ENCODE assay signal across 1 cellular context in the genomic region with DNA sequence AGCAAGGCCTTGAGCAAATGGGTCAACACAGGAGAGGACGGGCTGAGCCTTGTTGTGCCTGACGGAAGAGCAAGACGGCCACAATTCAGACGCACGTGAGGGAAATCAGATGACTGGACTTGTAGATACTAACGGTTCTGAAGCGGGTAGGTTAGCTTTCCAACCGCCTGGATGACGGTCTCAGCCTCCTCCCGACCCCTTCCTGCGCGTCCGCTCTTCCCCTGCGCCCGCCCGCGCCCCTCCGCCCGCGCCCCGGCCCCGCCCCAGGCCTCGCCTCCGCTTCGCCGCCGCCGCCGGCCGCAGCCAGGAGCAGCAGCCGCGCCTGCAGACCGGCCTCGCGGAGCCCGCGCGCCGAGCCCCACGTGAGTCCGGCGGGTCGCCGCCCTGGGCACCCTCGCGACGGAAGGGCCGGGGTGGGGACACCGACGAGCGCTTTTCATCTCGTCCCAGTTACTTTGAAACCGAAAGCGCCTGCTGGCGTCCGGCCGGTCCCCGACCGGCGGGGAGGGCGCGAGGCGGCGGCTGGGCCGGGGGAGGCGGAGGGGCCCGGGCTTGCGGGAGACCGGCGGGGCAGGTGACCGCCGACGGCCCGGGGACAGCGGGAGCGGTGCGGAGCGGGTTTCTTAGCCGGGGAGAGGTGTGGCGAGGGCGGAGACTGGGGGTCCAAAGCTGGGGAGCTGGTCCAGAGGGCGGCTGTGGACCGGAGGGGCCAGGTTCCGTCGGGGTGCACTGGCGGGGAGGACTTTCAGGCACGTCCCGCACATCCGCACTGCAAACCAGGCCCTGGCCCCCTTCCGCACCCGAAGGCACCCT.
TF ChIP-seq lines count a peak whose summit lies in the region.

A gene with protein sequence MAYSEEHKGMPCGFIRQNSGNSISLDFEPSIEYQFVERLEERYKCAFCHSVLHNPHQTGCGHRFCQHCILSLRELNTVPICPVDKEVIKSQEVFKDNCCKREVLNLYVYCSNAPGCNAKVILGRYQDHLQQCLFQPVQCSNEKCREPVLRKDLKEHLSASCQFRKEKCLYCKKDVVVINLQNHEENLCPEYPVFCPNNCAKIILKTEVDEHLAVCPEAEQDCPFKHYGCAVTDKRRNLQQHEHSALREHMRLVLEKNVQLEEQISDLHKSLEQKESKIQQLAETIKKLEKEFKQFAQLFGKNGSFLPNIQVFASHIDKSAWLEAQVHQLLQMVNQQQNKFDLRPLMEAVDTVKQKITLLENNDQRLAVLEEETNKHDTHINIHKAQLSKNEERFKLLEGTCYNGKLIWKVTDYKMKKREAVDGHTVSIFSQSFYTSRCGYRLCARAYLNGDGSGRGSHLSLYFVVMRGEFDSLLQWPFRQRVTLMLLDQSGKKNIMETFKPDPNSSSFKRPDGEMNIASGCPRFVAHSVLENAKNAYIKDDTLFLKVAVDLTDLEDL (plus strand): TSS at position 306 of the 813 bp plus-strand sequence. CDS start 26,407 bp downstream, outside the sequence.

TF ChIP-seq in GM12878, 131 proteins besides CTCF, POLR2A, EP300 and RAD21 (continued from another document):
- TF ChIP-seq, protein P1, sequence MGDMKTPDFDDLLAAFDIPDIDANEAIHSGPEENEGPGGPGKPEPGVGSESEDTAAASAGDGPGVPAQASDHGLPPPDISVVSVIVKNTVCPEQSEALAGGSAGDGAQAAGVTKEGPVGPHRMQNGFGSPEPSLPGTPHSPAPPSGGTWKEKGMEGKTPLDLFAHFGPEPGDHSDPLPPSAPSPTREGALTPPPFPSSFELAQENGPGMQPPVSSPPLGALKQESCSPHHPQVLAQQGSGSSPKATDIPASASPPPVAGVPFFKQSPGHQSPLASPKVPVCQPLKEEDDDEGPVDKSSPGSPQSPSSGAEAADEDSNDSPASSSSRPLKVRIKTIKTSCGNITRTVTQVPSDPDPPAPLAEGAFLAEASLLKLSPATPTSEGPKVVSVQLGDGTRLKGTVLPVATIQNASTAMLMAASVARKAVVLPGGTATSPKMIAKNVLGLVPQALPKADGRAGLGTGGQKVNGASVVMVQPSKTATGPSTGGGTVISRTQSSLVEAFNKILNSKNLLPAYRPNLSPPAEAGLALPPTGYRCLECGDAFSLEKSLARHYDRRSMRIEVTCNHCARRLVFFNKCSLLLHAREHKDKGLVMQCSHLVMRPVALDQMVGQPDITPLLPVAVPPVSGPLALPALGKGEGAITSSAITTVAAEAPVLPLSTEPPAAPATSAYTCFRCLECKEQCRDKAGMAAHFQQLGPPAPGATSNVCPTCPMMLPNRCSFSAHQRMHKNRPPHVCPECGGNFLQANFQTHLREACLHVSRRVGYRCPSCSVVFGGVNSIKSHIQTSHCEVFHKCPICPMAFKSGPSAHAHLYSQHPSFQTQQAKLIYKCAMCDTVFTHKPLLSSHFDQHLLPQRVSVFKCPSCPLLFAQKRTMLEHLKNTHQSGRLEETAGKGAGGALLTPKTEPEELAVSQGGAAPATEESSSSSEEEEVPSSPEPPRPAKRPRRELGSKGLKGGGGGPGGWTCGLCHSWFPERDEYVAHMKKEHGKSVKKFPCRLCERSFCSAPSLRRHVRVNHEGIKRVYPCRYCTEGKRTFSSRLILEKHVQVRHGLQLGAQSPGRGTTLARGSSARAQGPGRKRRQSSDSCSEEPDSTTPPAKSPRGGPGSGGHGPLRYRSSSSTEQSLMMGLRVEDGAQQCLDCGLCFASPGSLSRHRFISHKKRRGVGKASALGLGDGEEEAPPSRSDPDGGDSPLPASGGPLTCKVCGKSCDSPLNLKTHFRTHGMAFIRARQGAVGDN (IDR thresholded peaks at IDR 0.05) = 0 out of 2 replicates have a peak, but pooled peaks have one; percentile 33
- TF ChIP-seq RB1 (IDR thresholded peaks at IDR 0.05; ENCODE audit: borderline replicate concordance) (no peak), CREB1 (IDR thresholded peaks at IDR 0.05; ENCODE audit: low read depth) (no peak), ZNF217 (IDR thresholded peaks at IDR 0.05) (0 out of 2 replicates have a peak, but pooled peaks have one; percentile 34), EZH2 (IDR thresholded peaks at IDR 0.05; ENCODE audit: borderline replicate concordance, control insufficient read depth, low read depth, low read length) (no peak), BCLAF1 (IDR thresholded peaks at IDR 0.05) (no peak), RFX5 (IDR thresholded peaks at IDR 0.05; ENCODE audit: low read depth, low read length) (no peak), HCFC1 (IDR thresholded peaks at IDR 0.05; ENCODE audit: low read length) (0 out of 2 replicates have a peak, but pooled peaks have one; percentile 7), IKZF1 (conservative IDR thresholded peaks at IDR 0.05) (peak; percentile 69), FOXK2 (IDR thresholded peaks at IDR 0.05) (no peak), USF1 (IDR thresholded peaks at IDR 0.05; ENCODE audit: borderline replicate concordance, extremely low read length, insufficient read depth, low read depth, low read length) (peak; percentile 44), PAX5 (IDR thresholded peaks at IDR 0.05; ENCODE audit: borderline replicate concordance, low read depth, low read length) (no peak), ZBED1 (IDR thresholded peaks at IDR 0.05; ENCODE audit: borderline replicate concordance) (no peak), RUNX3 (IDR thresholded peaks at IDR 0.05; ENCODE audit: low read length) (no peak), HDGF (IDR thresholded peaks at IDR 0.05) (no peak), MXI1 (IDR thresholded peaks at IDR 0.05; ENCODE audit: low read depth, low read length) (peak; percentile 11; the same call in 1 of the 2 replicates), YY1 (IDR thresholded peaks at IDR 0.05; ENCODE audit: low read depth, low read length) (no peak), MAX (IDR thresholded peaks at IDR 0.05; ENCODE audit: low read depth, low read length) (peak; percentile 27; the same call in 1 of the 2 replicates), POLR2AphosphoS5 (IDR thresholded peaks at IDR 0.05; ENCODE audit: low read length) (no peak), SRF (IDR thresholded peaks at IDR 0.05; ENCODE audit: low read depth in 2 of 2, low read length in 2 of 2) (no peak), ZBTB33 (IDR thresholded peaks at IDR 0.05) (no peak), NR2C2 (IDR thresholded peaks at IDR 0.05; ENCODE audit: borderline replicate concordance, control insufficient read depth, insufficient read length, low read depth) (no peak), SIN3A (IDR thresholded peaks at IDR 0.05; ENCODE audit: low read depth, low read length) (peak; percentile 31), DPF2 (IDR thresholded peaks at IDR 0.05) (peak; percentile 67; the same call in 1 of the 2 replicates), CBX5 (IDR thresholded peaks at IDR 0.05; ENCODE audit: low read depth) (0 out of 2 replicates have a peak, but pooled peaks have one; percentile 19), TBL1XR1 (IDR thresholded peaks at IDR 0.05; ENCODE audit: low read depth, low read length) (peak; percentile 14; the same call in 1 of the 2 replicates), BMI1 (IDR thresholded peaks at IDR 0.05; ENCODE audit: borderline replicate concordance) (no peak), LARP7 (IDR thresholded peaks at IDR 0.05) (peak; percentile 72; the same call in 1 of the 2 replicates)
- TF ChIP-seq, protein P2, sequence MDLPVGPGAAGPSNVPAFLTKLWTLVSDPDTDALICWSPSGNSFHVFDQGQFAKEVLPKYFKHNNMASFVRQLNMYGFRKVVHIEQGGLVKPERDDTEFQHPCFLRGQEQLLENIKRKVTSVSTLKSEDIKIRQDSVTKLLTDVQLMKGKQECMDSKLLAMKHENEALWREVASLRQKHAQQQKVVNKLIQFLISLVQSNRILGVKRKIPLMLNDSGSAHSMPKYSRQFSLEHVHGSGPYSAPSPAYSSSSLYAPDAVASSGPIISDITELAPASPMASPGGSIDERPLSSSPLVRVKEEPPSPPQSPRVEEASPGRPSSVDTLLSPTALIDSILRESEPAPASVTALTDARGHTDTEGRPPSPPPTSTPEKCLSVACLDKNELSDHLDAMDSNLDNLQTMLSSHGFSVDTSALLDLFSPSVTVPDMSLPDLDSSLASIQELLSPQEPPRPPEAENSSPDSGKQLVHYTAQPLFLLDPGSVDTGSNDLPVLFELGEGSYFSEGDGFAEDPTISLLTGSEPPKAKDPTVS (IDR thresholded peaks at IDR 0.05; ENCODE audit: low read depth, low read length) = no peak
- TF ChIP-seq, protein P3, sequence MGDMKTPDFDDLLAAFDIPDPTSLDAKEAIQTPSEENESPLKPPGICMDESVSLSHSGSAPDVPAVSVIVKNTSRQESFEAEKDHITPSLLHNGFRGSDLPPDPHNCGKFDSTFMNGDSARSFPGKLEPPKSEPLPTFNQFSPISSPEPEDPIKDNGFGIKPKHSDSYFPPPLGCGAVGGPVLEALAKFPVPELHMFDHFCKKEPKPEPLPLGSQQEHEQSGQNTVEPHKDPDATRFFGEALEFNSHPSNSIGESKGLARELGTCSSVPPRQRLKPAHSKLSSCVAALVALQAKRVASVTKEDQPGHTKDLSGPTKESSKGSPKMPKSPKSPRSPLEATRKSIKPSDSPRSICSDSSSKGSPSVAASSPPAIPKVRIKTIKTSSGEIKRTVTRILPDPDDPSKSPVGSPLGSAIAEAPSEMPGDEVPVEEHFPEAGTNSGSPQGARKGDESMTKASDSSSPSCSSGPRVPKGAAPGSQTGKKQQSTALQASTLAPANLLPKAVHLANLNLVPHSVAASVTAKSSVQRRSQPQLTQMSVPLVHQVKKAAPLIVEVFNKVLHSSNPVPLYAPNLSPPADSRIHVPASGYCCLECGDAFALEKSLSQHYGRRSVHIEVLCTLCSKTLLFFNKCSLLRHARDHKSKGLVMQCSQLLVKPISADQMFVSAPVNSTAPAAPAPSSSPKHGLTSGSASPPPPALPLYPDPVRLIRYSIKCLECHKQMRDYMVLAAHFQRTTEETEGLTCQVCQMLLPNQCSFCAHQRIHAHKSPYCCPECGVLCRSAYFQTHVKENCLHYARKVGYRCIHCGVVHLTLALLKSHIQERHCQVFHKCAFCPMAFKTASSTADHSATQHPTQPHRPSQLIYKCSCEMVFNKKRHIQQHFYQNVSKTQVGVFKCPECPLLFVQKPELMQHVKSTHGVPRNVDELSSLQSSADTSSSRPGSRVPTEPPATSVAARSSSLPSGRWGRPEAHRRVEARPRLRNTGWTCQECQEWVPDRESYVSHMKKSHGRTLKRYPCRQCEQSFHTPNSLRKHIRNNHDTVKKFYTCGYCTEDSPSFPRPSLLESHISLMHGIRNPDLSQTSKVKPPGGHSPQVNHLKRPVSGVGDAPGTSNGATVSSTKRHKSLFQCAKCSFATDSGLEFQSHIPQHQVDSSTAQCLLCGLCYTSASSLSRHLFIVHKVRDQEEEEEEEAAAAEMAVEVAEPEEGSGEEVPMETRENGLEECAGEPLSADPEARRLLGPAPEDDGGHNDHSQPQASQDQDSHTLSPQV (IDR thresholded peaks at IDR 0.05) = no peak
TF ChIP-seq in GM12878: peak in this region for 18.
